In genomic region chr7:137923380-137923779, GRCh38 we compare ENCODE assay signal across 13 cellular contexts.
A peak's percentile ranks its signal among the peaks of the same experiment; 100 is the strongest.
DNase-seq lines count a peak whose midpoint lies in the region; ATAC-seq and TF ChIP-seq lines count a peak whose summit lies in the region.
"Had no signal": no experiment of that assay in that cellular context is flagged by ENCODE, and none has a peak within 500 bp of the region (broad histone marks: within the 10 kb centered on the region; RNA-seq: fewer than 3 reads in every experiment).

No MANE protein-coding gene starts in this region.

- peak overlapping the region; percentile 83 for H3K27ac Mint-ChIP-seq in activated T-helper 17 cell treated with anti-CD3 and anti-CD28 coated beads, Interleukin-2, amount 50 U/mL, for 72 hours
- peak overlapping the region; percentile 2 to 52 (median 6) for H3K27ac Mint-ChIP-seq in immature natural killer cell
- H3K27ac Mint-ChIP-seq: stimulated activated naive CD8-positive, alpha-beta T cell treated with anti-CD3 and anti-CD28 coated beads, Interleukin-15, Interleukin-2, amounts not matched to agents 100 ng/mL and 50 ng/mL, for 24 hours had no signal

- DNase-seq in AG08396 (ENCODE audit: low spot score) = peak; percentile 29
- peak; percentile 15 for DNase-seq in GM12865 (ENCODE audit: low read depth)
- DNase-seq in immature natural killer cell = no peak
- no peak for DNase-seq in OCI-M2 (lab: John Stamatoyannopoulos, UW; ENCODE audit: unreplicated experiment)
- DNase-seq in D341Med (ENCODE audit: low spot score) = no peak
- no peak for DNase-seq in inferior parietal cortex (ENCODE audit: extremely low spot score)
- DNase-seq: activated CD4-positive, alpha-beta T cell treated with anti-CD3 and anti-CD28 coated beads, Interleukin-2, amount 50 U/mL, for 4 hours; Calu3; mammary epithelial cell; stimulated activated CD4-positive, alpha-beta T cell treated with anti-CD3 and anti-CD28 coated beads, Interleukin-1b, Interleukin-23, amount 100 ng/mL, for 48 hours had no signal

- no peak overlapping the region for H3K4me3 ChIP-seq in GM12865 (ENCODE audit: low read depth, low read length)

- H3K36me3 Mint-ChIP-seq in activated T-helper 17 cell treated with anti-CD3 and anti-CD28 coated beads, Interleukin-2, amount 50 U/mL, for 72 hours (ENCODE audit: low read depth) = peaks cover 77% of the 10 kb centered on the region
- peaks cover 10 to 34% (median 11%) of the 10 kb centered on the region in 3 donors for H3K36me3 Mint-ChIP-seq in immature natural killer cell

- H3K9me3 Mint-ChIP-seq in activated T-helper 17 cell treated with anti-CD3 and anti-CD28 coated beads, Interleukin-2, amount 50 U/mL, for 72 hours = no peaks in the 10 kb centered on the region
- no peaks in the 10 kb centered on the region for H3K9me3 Mint-ChIP-seq in immature natural killer cell
- H3K9me3 Mint-ChIP-seq: stimulated activated naive CD8-positive, alpha-beta T cell treated with anti-CD3 and anti-CD28 coated beads, Interleukin-15, Interleukin-2, amounts not matched to agents 100 ng/mL and 50 ng/mL, for 24 hours had no signal

- peak overlapping the region; percentile 30 for H3K4me3 Mint-ChIP-seq in activated T-helper 17 cell treated with anti-CD3 and anti-CD28 coated beads, Interleukin-2, amount 50 U/mL, for 72 hours
- no peak overlapping the region for H3K4me3 Mint-ChIP-seq in immature natural killer cell
- H3K4me3 Mint-ChIP-seq: stimulated activated naive CD8-positive, alpha-beta T cell treated with anti-CD3 and anti-CD28 coated beads, Interleukin-15, Interleukin-2, amounts not matched to agents 100 ng/mL and 50 ng/mL, for 24 hours had no signal

- TF ChIP-seq CTCF in GM12865 (IDR thresholded peaks at IDR 0.05; ENCODE audit: insufficient read depth, low read depth, low read length, missing control alignments) = no peak

- H3K27me3 Mint-ChIP-seq in activated T-helper 17 cell treated with anti-CD3 and anti-CD28 coated beads, Interleukin-2, amount 50 U/mL, for 72 hours = no peaks in the 10 kb centered on the region
- peaks cover 0 to 2% (median 0%) of the 10 kb centered on the region in 3 donors for H3K27me3 Mint-ChIP-seq in immature natural killer cell (ENCODE audit: low read depth in 3 of 3)
- H3K27me3 Mint-ChIP-seq: stimulated activated naive CD8-positive, alpha-beta T cell treated with anti-CD3 and anti-CD28 coated beads, Interleukin-15, Interleukin-2, amounts not matched to agents 100 ng/mL and 50 ng/mL, for 24 hours had no signal

- peaks cover 53% of the 10 kb centered on the region for H3K4me1 Mint-ChIP-seq in activated T-helper 17 cell treated with anti-CD3 and anti-CD28 coated beads, Interleukin-2, amount 50 U/mL, for 72 hours
- peaks cover 36 to 64% of the 10 kb centered on the region in 2 donors for H3K4me1 Mint-ChIP-seq in immature natural killer cell

- ATAC-seq in activated T-helper 17 cell treated with anti-CD3 and anti-CD28 coated beads, Interleukin-2, amount 50 U/mL, for 72 hours (replicated peaks) = peak; percentile 98
- ATAC-seq in HG02678 (IDR thresholded peaks at IDR 0.05; ENCODE audit: unreplicated experiment) = no peak

Comparison
In these comparisons a context has a peak if more than half of its experiments do, and no peak if none do; other contexts are left out.
1. DNase-seq: peak in AG08396 (single experiment) and GM12865 (single experiment); none in immature natural killer cell (0 of 3), OCI-M2 (single experiment), D341Med (single experiment) and inferior parietal cortex (single experiment).